ENCODE assay signal across 16 cellular contexts in genomic region chr3:13085081-13085845, GRCh38. TPM values are rescaled to one million over a fixed set of nuclear protein-coding genes. Genes with fewer than 3 reads are reported as not detected.
DNase-seq lines count a peak whose midpoint lies in the region; FAIRE-seq and TF ChIP-seq lines count a peak whose summit lies in the region.
"Had no signal": no experiment of that assay in that cellular context is flagged by ENCODE, and none has a peak within 500 bp of the region (broad histone marks: within the 10 kb centered on the region; RNA-seq: fewer than 3 reads in every experiment).

No MANE protein-coding gene starts in this region.

- H3K27ac Mint-ChIP-seq in endothelial cell (ENCODE audit: unreplicated experiment): no peak overlapping the region
- H3K27ac Mint-ChIP-seq: HFFc6 had no signal

- no peaks in the 10 kb centered on the region for H3K36me3 ChIP-seq in thyroid gland

- peak overlapping the region; percentile 21 for H3K4me3 Mint-ChIP-seq in endothelial cell (ENCODE audit: unreplicated experiment)
- H3K4me3 Mint-ChIP-seq: HFFc6 had no signal

- no peak for TF ChIP-seq POLR2A in GM12891 (IDR thresholded peaks at IDR 0.05; ENCODE audit: low read depth, low read length)
- no peak for TF ChIP-seq POLR2A in thyroid gland (IDR thresholded peaks at IDR 0.05)

- H3K4me3 ChIP-seq in thyroid gland (replicated peaks in 1 of 3): no peak overlapping the region

- no peaks in the 10 kb centered on the region for H3K4me1 ChIP-seq in thyroid gland

- no peaks in the 10 kb centered on the region for H3K27me3 ChIP-seq in thyroid gland

- FAIRE-seq in GM12891 (lab: Jason Lieb, UNC): peak; percentile 9

- H3K4me1 Mint-ChIP-seq in endothelial cell (ENCODE audit: unreplicated experiment): peaks cover 8% of the 10 kb centered on the region

- no peak for DNase-seq in GM12891 (ENCODE audit: insufficient read length, low spot score)
- DNase-seq in NAMALWA (ENCODE audit: low spot score): peak; percentile 43
- no peak for DNase-seq in endothelial cell (ENCODE audit: low spot score)
- DNase-seq in thyroid gland: peak; percentile 13 to 78
- no peak for DNase-seq in NCI-H187 treated with DMSO at 0.1 percent for 48 hours (lab: John Stamatoyannopoulos, UW)
- no peak for DNase-seq in stimulated activated CD4-positive, alpha-beta T cell treated with anti-CD3 and anti-CD28 coated beads, Interleukin-2, amount 100 ng/mL, for 48 hours
- DNase-seq in activated CD4-positive, alpha-beta T cell treated with anti-CD3 and anti-CD28 coated beads, Interleukin-2, amount 50 U/mL, for 1 hour: no peak
- DNase-seq: ACHN, DMS79 treated with DMSO at 0.1 percent for 48 hours, H7, HFFc6, NCI-H1694 treated with DMSO at 0.1 percent for 48 hours, NCI-H226, NCI-H524, NCI-H82, PC-3 had no signal

- TF ChIP-seq CTCF in endothelial cell (IDR thresholded peaks at IDR 0.05; ENCODE audit: unreplicated experiment) (no peak), thyroid gland (IDR thresholded peaks at IDR 0.05) (no peak)

- no peak overlapping the region for H3K27ac ChIP-seq in thyroid gland

- H3K36me3 Mint-ChIP-seq in endothelial cell (ENCODE audit: low read depth, unreplicated experiment): peaks cover 11% of the 10 kb centered on the region

- WGBS in thyroid gland, 2 donors: 76 to 78% methylated on average over 24 to 26 of the region's 26 CpGs

- peaks cover 17% of the 10 kb centered on the region for H3K27me3 Mint-ChIP-seq in endothelial cell (ENCODE audit: unreplicated experiment)

- H3K9me3 ChIP-seq in thyroid gland: no peaks in the 10 kb centered on the region

- H3K9me3 Mint-ChIP-seq in endothelial cell (ENCODE audit: unreplicated experiment): no peaks in the 10 kb centered on the region
- H3K9me3 Mint-ChIP-seq: HFFc6 had no signal

- intact Hi-C loops in thyroid gland (cut with DNase I): no loop called here

TF ChIP-seq in GM12891, 5 proteins besides CTCF, POLR2A, EP300 and RAD21:
- TF ChIP-seq PAX5 (IDR thresholded peaks at IDR 0.05; ENCODE audit: insufficient read depth, low read length, severe bottlenecking): no peak
- TF ChIP-seq TAF1 (IDR thresholded peaks at IDR 0.05; ENCODE audit: low read depth, low read length): no peak
- TF ChIP-seq POLR2AphosphoS5 (IDR thresholded peaks at IDR 0.05; ENCODE audit: low read depth, low read length): no peak
- no peak for TF ChIP-seq POU2F2 (IDR thresholded peaks at IDR 0.05; ENCODE audit: low read depth, low read length)
- no peak for TF ChIP-seq SPI1 (IDR thresholded peaks at IDR 0.05; ENCODE audit: low read depth, low read length)
TF ChIP-seq in GM12891: peak in this region for 0.

RNA-seq across cellular contexts. Expression of gene IQSEC1, which starts 12.0 kb away (rescaled TPM):
- polyA plus RNA-seq in GM12891 (2012; ENCODE audit: low read depth, missing spikeins): 18.2 TPM
- total RNA-seq in endothelial cell (ENCODE audit: unreplicated experiment) (75.3 TPM), thyroid gland (10 to 100 TPM; 37.1 to 48.3 (median 38.9) TPM)

Comparison
In these comparisons a context has a peak if more than half of its experiments do, and no peak if none do; other contexts are left out.
1. DNase-seq: peak in NAMALWA (single experiment) and thyroid gland (2 of 2); none in GM12891 (single experiment), endothelial cell (single experiment), NCI-H187 treated with DMSO at 0.1 percent for 48 hours (single experiment), stimulated activated CD4-positive, alpha-beta T cell treated with anti-CD3 and anti-CD28 coated beads, Interleukin-2, amount 100 ng/mL, for 48 hours (0 of 2) and activated CD4-positive, alpha-beta T cell treated with anti-CD3 and anti-CD28 coated beads, Interleukin-2, amount 50 U/mL, for 1 hour (single experiment).